38 cellular contexts compared by ENCODE assay signal in the genomic region with DNA sequence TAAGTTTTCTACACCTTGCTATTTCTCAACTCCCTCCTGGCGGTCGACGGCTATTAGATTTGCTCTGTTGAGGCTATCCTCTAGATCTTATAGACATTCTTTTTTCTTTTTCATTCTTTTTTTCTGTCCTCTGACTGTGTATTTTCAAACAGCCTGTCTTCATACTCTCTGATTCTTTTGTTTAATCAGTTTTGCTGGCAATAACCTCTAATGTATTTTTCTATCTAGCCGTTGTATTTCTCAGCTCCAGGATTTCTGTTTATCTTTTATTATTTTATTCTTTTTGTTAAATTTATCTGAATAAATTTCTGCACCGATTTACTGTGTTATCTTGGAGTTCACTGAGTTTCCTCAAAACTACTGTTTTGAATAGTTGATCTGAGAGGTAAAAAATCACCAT. TPM values are rescaled to one million over a fixed set of nuclear protein-coding genes. Genes with fewer than 3 reads are reported as not detected.
"Had no signal": no experiment of that assay in that cellular context is flagged by ENCODE, and none has a peak within 500 bp of the region (broad histone marks: within the 10 kb centered on the region; RNA-seq: fewer than 3 reads in every experiment).

No MANE protein-coding gene starts in this region.

- H3K4me3 ChIP-seq: MG63 had no signal

- H3K36me3 ChIP-seq: MG63 had no signal

- H3K27me3 ChIP-seq: MG63 had no signal

- DNase-seq: Karpas-422, Kasumi-1, MG63, MM.1S, MV-4-11, NCI-H1048, NCI-H1092, NCI-H1092 treated with DMSO at 0.1 percent for 48 hours, NCI-H1105, NCI-H1105 treated with DMSO at 0.1 percent for 48 hours, NCI-H1417, NCI-H1417 treated with DMSO at 0.1 percent for 48 hours, NCI-H1436, NCI-H1436 treated with DMSO at 0.1 percent for 48 hours, NCI-H146, NCI-H1694, NCI-H1694 treated with DMSO at 0.1 percent for 48 hours, NCI-H187, NCI-H187 treated with DMSO at 0.1 percent for 48 hours, NCI-H1930, NCI-H2029, NCI-H2029 treated with DMSO at 0.1 percent for 48 hours, NCI-H2081, NCI-H2081 treated with DMSO at 0.1 percent for 48 hours, NCI-H2107, NCI-H2171, NCI-H2171 treated with DMSO at 0.1 percent for 48 hours, NCI-H2227 treated with DMSO at 0.1 percent for 48 hours, NCI-H226, NCI-H345, NCI-H446, NCI-H446 treated with DMSO at 0.1 percent for 48 hours, NCI-H510A, NCI-H510A treated with DMSO at 0.1 percent for 48 hours, NCI-H524, NCI-H524 treated with DMSO at 0.1 percent for 48 hours had no signal

RNA-seq across cellular contexts. Expression of gene NLGN1, which starts 31.5 kb away (rescaled TPM):
- total RNA-seq: LHCN-M2, MCF 10A had no signal
